Comparison of ENCODE assay signal across 13 cellular contexts in the genomic region with DNA sequence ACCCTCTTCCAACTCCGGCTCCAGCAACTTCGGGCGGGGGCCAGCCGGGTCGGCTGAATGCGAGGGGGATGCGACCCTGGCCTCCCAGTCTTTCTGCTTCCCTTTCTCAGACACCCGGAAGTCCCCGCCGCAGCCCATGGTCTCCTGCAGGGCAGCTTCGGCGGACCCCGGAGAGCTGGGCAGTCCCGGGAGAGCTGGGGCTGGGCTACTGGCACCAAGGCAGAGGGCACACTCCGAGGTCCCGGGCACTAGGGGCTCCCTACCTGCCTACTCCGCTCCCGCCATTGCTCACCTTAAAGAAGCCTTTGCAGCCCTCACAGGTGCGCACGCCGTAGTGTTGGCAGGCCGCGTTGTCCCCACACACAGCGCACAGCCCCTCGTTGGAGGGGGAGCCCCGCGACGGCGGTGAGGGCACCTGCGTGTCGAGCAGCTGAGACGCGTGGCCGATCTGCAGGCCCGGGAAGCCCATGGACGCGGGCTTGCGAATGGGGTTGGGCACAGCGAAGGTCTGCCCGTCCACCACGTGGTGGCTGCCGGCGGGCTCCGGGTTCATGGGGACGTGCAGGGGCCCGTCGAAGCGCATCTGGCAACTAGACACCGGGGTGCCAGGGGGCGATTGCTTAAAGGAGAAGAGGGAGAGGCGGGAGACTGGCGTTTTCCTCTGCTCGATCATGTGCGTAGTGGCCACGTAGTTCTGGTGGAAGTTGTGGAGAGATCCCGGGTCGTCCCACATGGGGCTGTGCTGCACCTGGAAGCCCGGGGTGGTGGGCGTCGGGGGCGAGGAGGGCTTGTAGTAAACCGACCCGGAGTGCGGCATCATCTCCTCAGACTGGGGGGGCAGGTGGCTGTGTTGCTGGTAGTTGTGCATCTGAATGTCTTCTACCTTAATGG. TPM values are rescaled to one million over a fixed set of nuclear protein-coding genes. Genes with fewer than 3 reads are reported as not detected.
A peak's percentile ranks its signal among the peaks of the same experiment; 100 is the strongest.
DNase-seq lines count a peak whose midpoint lies in the region; ATAC-seq and TF ChIP-seq lines count a peak whose summit lies in the region.
"Had no signal": no experiment of that assay in that cellular context is flagged by ENCODE, and none has a peak within 500 bp of the region (broad histone marks: within the 10 kb centered on the region; RNA-seq: fewer than 3 reads in every experiment).

No MANE protein-coding gene starts in this region.

- H2AFZ ChIP-seq in SK-N-SH (ENCODE audit: low read depth) (no peak overlapping the region), neural progenitor cell (replicated peaks) (no peak overlapping the region)

- no peak overlapping the region for H3K27ac Mint-ChIP-seq in neural progenitor cell
- H3K27ac Mint-ChIP-seq in mesothelial cell of epicardium: no peak overlapping the region

- H3K27ac ChIP-seq in SK-N-SH (ENCODE audit: low read depth in 2 of 2, low read length in 1 of 2): no peak overlapping the region
- no peak overlapping the region for H3K27ac ChIP-seq in HUES64 (ENCODE audit: low read depth, low read length)
- H3K27ac ChIP-seq in neural progenitor cell: no peak overlapping the region
- H3K27ac ChIP-seq: 22Rv1, esophagus squamous epithelium had no signal

- H3K4me1 Mint-ChIP-seq in neural progenitor cell: peaks cover 22% of the 10 kb centered on the region
- peaks cover 22% of the 10 kb centered on the region for H3K4me1 Mint-ChIP-seq in mesothelial cell of epicardium

- H3K4me3 Mint-ChIP-seq in neural progenitor cell (peak overlapping the region; percentile 70), mesothelial cell of epicardium (no peak overlapping the region)

- H3K9me2 ChIP-seq in SK-N-SH: no peaks in the 10 kb centered on the region

- TF ChIP-seq CTCF in SK-N-SH (IDR thresholded peaks at IDR 0.05): no peak
- TF ChIP-seq CTCF in fibroblast of villous mesenchyme (IDR thresholded peaks at IDR 0.05; ENCODE audit: insufficient read depth, low read depth, low read length): no peak
- TF ChIP-seq CTCF in neural progenitor cell (IDR thresholded peaks at IDR 0.05): no peak
- no peak for TF ChIP-seq CTCF in mesothelial cell of epicardium (IDR thresholded peaks at IDR 0.05; ENCODE audit: unreplicated experiment)

- ATAC-seq in SK-N-SH treated with all-trans-retinoic acid at 6 μM for 48 hours: no peak

- no peaks in the 10 kb centered on the region for H4K20me1 ChIP-seq in SK-N-SH (ENCODE audit: insufficient read depth)
- H4K20me1 ChIP-seq in neural progenitor cell (ENCODE audit: low read depth): peaks cover 6% of the 10 kb centered on the region

- H3K9me3 Mint-ChIP-seq in neural progenitor cell (peaks cover 3% of the 10 kb centered on the region), mesothelial cell of epicardium (no peaks in the 10 kb centered on the region)

- H3K36me3 ChIP-seq in SK-N-SH (replicated peaks in 1 of 2; ENCODE audit: control insufficient read depth in 1 of 2, insufficient read depth in 2 of 2, low read length in 1 of 2) (no peaks in the 10 kb centered on the region), HUES64 (ENCODE audit: insufficient read depth, low read length) (no peaks in the 10 kb centered on the region), neural progenitor cell (no peaks in the 10 kb centered on the region)

- H3K27me3 Mint-ChIP-seq in neural progenitor cell (ENCODE audit: insufficient read depth, low read depth) (peaks cover 57% of the 10 kb centered on the region), mesothelial cell of epicardium (ENCODE audit: low read depth) (peaks cover 87% of the 10 kb centered on the region)

- H3K79me2 ChIP-seq in SK-N-SH (ENCODE audit: insufficient read depth) (no peaks in the 10 kb centered on the region), neural progenitor cell (ENCODE audit: low read depth) (no peaks in the 10 kb centered on the region)

- H3F3A ChIP-seq in SK-N-SH (replicated peaks; ENCODE audit: insufficient read depth) (peaks cover 7% of the 10 kb centered on the region), neural progenitor cell (ENCODE audit: low read depth) (peaks cover 14% of the 10 kb centered on the region)

- peaks cover 0 to 15% of the 10 kb centered on the region in 2 experiments; a peak in 1 of 4 replicates for H3K4me1 ChIP-seq in SK-N-SH (ENCODE audit: control insufficient read depth in 1 of 2, insufficient read depth in 2 of 2, low read depth in 1 of 2, low read length in 1 of 2)
- 0 out of 2 replicates have a peak, but pooled peaks cover 4% of the 10 kb centered on the region for H3K4me1 ChIP-seq in HUES64 (ENCODE audit: insufficient read depth, low read length)
- peaks cover 4% of the 10 kb centered on the region for H3K4me1 ChIP-seq in neural progenitor cell

- TF ChIP-seq RAD21 in SK-N-SH (IDR thresholded peaks at IDR 0.05; ENCODE audit: low read length): no peak

- WGBS in SK-N-SH (ENCODE audit: low lambda C conversion rate): 32% methylated on average over 46 of the region's 64 CpGs
- WGBS in HUES64: 95% methylated on average over 64 of the region's 64 CpGs

- no peak for TF ChIP-seq EP300 in SK-N-SH (IDR thresholded peaks at IDR 0.05; ENCODE audit: borderline replicate concordance in 1 of 2, low read depth in 1 of 2, low read length in 1 of 2)

- H3K4me2 ChIP-seq in SK-N-SH (no peak overlapping the region), neural progenitor cell (no peak overlapping the region)

- POLR2A ChIA-PET in SK-N-SH (lab: Yijun Ruan, JAX): no interaction called here

- no peaks in the 10 kb centered on the region for H3K9me3 ChIP-seq in SK-N-SH
- no peaks in the 10 kb centered on the region for H3K9me3 ChIP-seq in HUES64 (ENCODE audit: insufficient read depth, low read depth, low read length)
- no peaks in the 10 kb centered on the region for H3K9me3 ChIP-seq in neural progenitor cell (ENCODE audit: low read depth)
- H3K9me3 ChIP-seq: esophagus squamous epithelium had no signal

- peaks cover 11% of the 10 kb centered on the region for H3K36me3 Mint-ChIP-seq in neural progenitor cell
- H3K36me3 Mint-ChIP-seq in mesothelial cell of epicardium: no peaks in the 10 kb centered on the region

- H3K27me3 ChIP-seq in SK-N-SH (ENCODE audit: insufficient read depth) (peaks cover 57% of the 10 kb centered on the region), HUES64 (ENCODE audit: insufficient read depth, low read length) (peaks cover 97% of the 10 kb centered on the region), neural progenitor cell (peaks cover 96% of the 10 kb centered on the region)

- H3K4me3 ChIP-seq in SK-N-SH (ENCODE audit: low read depth in 2 of 2, low read length in 1 of 2) (no peak overlapping the region), HUES64 (ENCODE audit: low read length) (peak overlapping the region; percentile 33; the same call in 1 of the 2 replicates), fibroblast of villous mesenchyme (ENCODE audit: low read depth, low read length) (peak overlapping the region; percentile 2), neural progenitor cell (no peak overlapping the region)

- DNase-seq in SK-N-SH: peak; percentile 27
- DNase-seq in fibroblast of villous mesenchyme (ENCODE audit: low read depth): no peak
- peak; percentile 10 for DNase-seq in neural progenitor cell (ENCODE audit: low spot score)
- no peak for DNase-seq in NCI-H2196 (lab: John Stamatoyannopoulos, UW; ENCODE audit: unreplicated experiment)
- no peak for DNase-seq in T-helper 1 cell
- DNase-seq in mesothelial cell of epicardium (ENCODE audit: low spot score in 2 of 2, unreplicated experiment in 2 of 2): no peak
- DNase-seq: activated CD8-positive, alpha-beta memory T cell treated with anti-CD3 and anti-CD28 coated beads for 24 hours; esophagus squamous epithelium; NCI-H774; stimulated activated CD4-positive, alpha-beta T cell treated with anti-CD3 and anti-CD28 coated beads, Interleukin-2, amount 100 ng/mL, for 24 hours had no signal

- CTCF ChIA-PET in SK-N-SH (lab: Yijun Ruan, JAX): no interaction called here

- H3K9ac ChIP-seq in SK-N-SH: no peak overlapping the region
- no peak overlapping the region for H3K9ac ChIP-seq in HUES64 (ENCODE audit: low read depth, low read length)
- H3K9ac ChIP-seq in neural progenitor cell: no peak overlapping the region

TF ChIP-seq in SK-N-SH, 30 proteins besides CTCF, POLR2A, EP300 and RAD21 (continues in another document):
- TF ChIP-seq, protein P1, sequence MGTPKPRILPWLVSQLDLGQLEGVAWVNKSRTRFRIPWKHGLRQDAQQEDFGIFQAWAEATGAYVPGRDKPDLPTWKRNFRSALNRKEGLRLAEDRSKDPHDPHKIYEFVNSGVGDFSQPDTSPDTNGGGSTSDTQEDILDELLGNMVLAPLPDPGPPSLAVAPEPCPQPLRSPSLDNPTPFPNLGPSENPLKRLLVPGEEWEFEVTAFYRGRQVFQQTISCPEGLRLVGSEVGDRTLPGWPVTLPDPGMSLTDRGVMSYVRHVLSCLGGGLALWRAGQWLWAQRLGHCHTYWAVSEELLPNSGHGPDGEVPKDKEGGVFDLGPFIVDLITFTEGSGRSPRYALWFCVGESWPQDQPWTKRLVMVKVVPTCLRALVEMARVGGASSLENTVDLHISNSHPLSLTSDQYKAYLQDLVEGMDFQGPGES (IDR thresholded peaks at IDR 0.05; ENCODE audit: low read depth, low read length): no peak
- TF ChIP-seq NRF1 (IDR thresholded peaks at IDR 0.05; ENCODE audit: low read depth, low read length) (no peak), FOXJ3 (CRISPR knock-in tag; IDR thresholded peaks at IDR 0.05) (no peak), CHD2 (IDR thresholded peaks at IDR 0.05; ENCODE audit: low read length, partially characterized antibody) (no peak), GABPA (IDR thresholded peaks at IDR 0.05; ENCODE audit: low read depth) (no peak)

TF ChIP-seq in SK-N-SH treated with all-trans-retinoic acid at 6 μM for 48 hours, 23 proteins besides CTCF, POLR2A, EP300 and RAD21 (continues in another document):
- TF ChIP-seq ESRRG (CRISPR knock-in tag; IDR thresholded peaks at IDR 0.05) (no peak), ARNTL (CRISPR knock-in tag; IDR thresholded peaks at IDR 0.05; ENCODE audit: borderline replicate concordance, low read depth) (no peak), TOX (CRISPR knock-in tag; IDR thresholded peaks at IDR 0.05; ENCODE audit: borderline replicate concordance) (no peak), TCF4 (CRISPR knock-in tag; IDR thresholded peaks at IDR 0.05; ENCODE audit: borderline replicate concordance) (no peak), SNAI2 (CRISPR knock-in tag; IDR thresholded peaks at IDR 0.05) (no peak), OSR1 (CRISPR knock-in tag; IDR thresholded peaks at IDR 0.05) (no peak), PPARA (CRISPR knock-in tag; IDR thresholded peaks at IDR 0.05; ENCODE audit: borderline replicate concordance) (no peak), CSDC2 (CRISPR knock-in tag; IDR thresholded peaks at IDR 0.05) (no peak), GLIS3 (CRISPR knock-in tag; IDR thresholded peaks at IDR 0.05) (no peak), ZNF70 (CRISPR knock-in tag; IDR thresholded peaks at IDR 0.05) (no peak), RARB (CRISPR knock-in tag; IDR thresholded peaks at IDR 0.05) (no peak)

RNA-seq across cellular contexts. Expression of a gene that starts 3.2 kb away (rescaled TPM):
- 13.9 and 16.2 TPM in 2 replicates for polyA plus RNA-seq in SK-N-SH (2012; rRNA removed)
- 4.2 and 9.1 TPM in 2 replicates for polyA plus RNA-seq in SK-N-SH (2012; cell fraction: cytosol; rRNA removed)
- polyA plus RNA-seq in SK-N-SH (2012; cell fraction: nucleus; rRNA removed): 56.6 and 90.7 TPM in 2 replicates
- polyA plus RNA-seq in HUES64 (2013, experiment 1 of 2): 1.0 TPM
- 1.3 TPM for polyA plus RNA-seq in HUES64 (2013, experiment 2 of 2)
- total RNA-seq in fibroblast of villous mesenchyme (0.32 TPM in 1 of 2 replicates, not detected in the other), neural progenitor cell (ENCODE audit: low replicate concordance) (0.37 and 0.56 TPM in 2 replicates), mesothelial cell of epicardium (1.6 to 2.1 TPM (median 1.7 TPM) in 3 replicates)

Comparison
In these comparisons a context has a peak if more than half of its experiments do, and no peak if none do; other contexts are left out.
1. DNase-seq: peak in SK-N-SH (single experiment) and neural progenitor cell (single experiment); none in fibroblast of villous mesenchyme (single experiment), NCI-H2196 (single experiment), T-helper 1 cell (0 of 5) and mesothelial cell of epicardium (0 of 2).
2. H3K4me3 ChIP-seq: peak in HUES64 (single experiment) and fibroblast of villous mesenchyme (single experiment); none in SK-N-SH (0 of 2) and neural progenitor cell (single experiment).